In the genomic region with DNA sequence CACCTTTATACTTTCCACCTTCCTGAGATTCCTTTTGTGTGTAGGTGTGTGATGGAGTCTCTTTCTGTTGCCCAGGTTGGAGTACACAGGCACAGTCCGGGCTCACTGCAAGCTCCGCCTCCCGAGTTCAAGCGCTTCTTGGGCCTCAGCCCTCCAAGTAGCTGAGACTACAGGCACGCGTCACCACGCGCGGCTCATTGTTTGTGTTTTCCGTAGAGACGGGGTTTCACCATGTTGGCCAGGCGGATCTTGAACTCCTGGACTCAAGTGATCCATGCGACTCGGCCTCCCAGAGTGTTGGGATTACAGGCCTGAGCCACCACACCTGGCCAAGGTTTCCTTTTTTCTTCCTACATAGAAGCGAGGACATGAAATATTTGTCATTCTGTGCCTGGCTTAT, we compare ENCODE assay signal across 4 cellular contexts. TPM values are rescaled to one million over a fixed set of nuclear protein-coding genes. Genes with fewer than 3 reads are reported as not detected.
"Had no signal": no experiment of that assay in that cellular context is flagged by ENCODE, and none has a peak within 500 bp of the region (broad histone marks: within the 10 kb centered on the region; RNA-seq: fewer than 3 reads in every experiment).

No MANE protein-coding gene starts in this region.

RNA-seq across cellular contexts. Expression of a gene that starts 44.0 kb away (rescaled TPM):
- total RNA-seq: M059J, MCF 10A, NCI-H460 had no signal

RNA-seq across cellular contexts. Expression of a gene that starts 47.2 kb away (rescaled TPM):
- total RNA-seq: LHCN-M2, M059J, MCF 10A, NCI-H460 had no signal
